In genomic region chr5:138574744-138575193, GRCh38 we compare ENCODE assay signal across 8 cellular contexts. TPM values are rescaled to one million over a fixed set of nuclear protein-coding genes. Genes with fewer than 3 reads are reported as not detected.
DNase-seq lines count a peak whose midpoint lies in the region; ATAC-seq and TF ChIP-seq lines count a peak whose summit lies in the region.

No MANE protein-coding gene starts in this region.

- intact Hi-C loops in CD4-positive, alpha-beta memory T cell (cut with micrococcal nuclease), result loop anchor here (1.0 to 10.0 kb wide), 11 partner anchors 31 to 1533 kb away; partner anchors contain the start of genes EGR1, ETF1, FAM13B and FAM53C

- H3K4me3 Mint-ChIP-seq in CD4-positive, alpha-beta memory T cell, result peak overlapping the region; percentile 92 to 99 (median 98)

- ATAC-seq in HG03469 (IDR thresholded peaks at IDR 0.05; ENCODE audit: unreplicated experiment) (peak; percentile 12), HG03432 (IDR thresholded peaks at IDR 0.05; ENCODE audit: unreplicated experiment) (no peak)

- H3K4me1 Mint-ChIP-seq in CD4-positive, alpha-beta memory T cell, result peaks cover 18 to 56% (median 35%) of the 10 kb centered on the region in 4 donors

- POLR2A ChIA-PET in CD4-positive, alpha-beta memory T cell (lab: Charles Lee; ENCODE audit: partially characterized antibody), result interaction anchor here (0.9 to 5.1 kb wide), 20 partner anchors 8 to 821 kb away, joined by 3 to 124 read pairs (median 8); partner anchors contain the start of genes BRD8, CDC25C, EGR1 and ETF1

- no peak for TF ChIP-seq EP300 in tibial nerve (IDR thresholded peaks at IDR 0.05)

- in situ Hi-C loops in astrocyte of the spinal cord (cut with HindIII; ENCODE audit: low sequenced_read_pairs), result no loop called here

- H3K27ac Mint-ChIP-seq in CD4-positive, alpha-beta memory T cell, result peak overlapping the region; percentile 100

- under 1% methylated on average over 18 of the region's 18 CpGs for WGBS in liver
- 0 to 1% methylated on average over 12 to 18 of the region's 18 CpGs for WGBS in tibial nerve, 2 donors

- peak overlapping the region; percentile 94 to 99 for H3K9ac ChIP-seq in liver (ENCODE audit: low read depth in 1 of 2, low read length in 2 of 2)

- no peak for TF ChIP-seq CTCF in astrocyte of the spinal cord (IDR thresholded peaks at IDR 0.05; ENCODE audit: low read depth, low read length)
- no peak for TF ChIP-seq CTCF in liver (IDR thresholded peaks at IDR 0.05; ENCODE audit: low read depth, low read length, missing input control)
- no peak for TF ChIP-seq CTCF in tibial nerve (IDR thresholded peaks at IDR 0.05)

- no peak for TF ChIP-seq RAD21 in liver (IDR thresholded peaks at IDR 0.05)

- H3K36me3 ChIP-seq in CD4-positive, alpha-beta memory T cell (ENCODE audit: insufficient read depth, low read length), result peaks cover 37% of the 10 kb centered on the region
- H3K36me3 ChIP-seq in liver (ENCODE audit: control insufficient read depth in 4 of 4, insufficient read depth in 3 of 4, low read depth in 1 of 4, low read length in 3 of 4) (peaks cover 5 to 30% (median 23%) of the 10 kb centered on the region in 4 donors), tibial nerve (peaks cover 11 to 38% (median 30%) of the 10 kb centered on the region in 3 donors)

- no peak for TF ChIP-seq POLR2A in tibial nerve (IDR thresholded peaks at IDR 0.05)

- peaks cover 0 to 7% (median 0%) of the 10 kb centered on the region in 8 donors for H3K9me3 Mint-ChIP-seq in CD4-positive, alpha-beta memory T cell

- H3K27ac ChIP-seq in CD4-positive, alpha-beta memory T cell (ENCODE audit: low read depth, low read length), result peak overlapping the region; percentile 99
- H3K27ac ChIP-seq in liver (ENCODE audit: low read depth in 1 of 2, low read length in 2 of 2), result peak overlapping the region; percentile 97 to 100
- peak overlapping the region; percentile 98 to 100 (median 98) for H3K27ac ChIP-seq in tibial nerve

- no peaks in the 10 kb centered on the region for H3K27me3 ChIP-seq in CD4-positive, alpha-beta memory T cell (ENCODE audit: insufficient read depth, low read length)
- H3K27me3 ChIP-seq in liver (ENCODE audit: control insufficient read depth in 4 of 4, insufficient read depth in 4 of 4, low read length in 3 of 4) (no peaks in the 10 kb centered on the region), tibial nerve (no peaks in the 10 kb centered on the region)

- DNase-seq in CD4-positive, alpha-beta memory T cell, result no peak
- DNase-seq in astrocyte of the spinal cord (ENCODE audit: low read depth, low spot score), result no peak
- DNase-seq in tibial nerve (ENCODE audit: low spot score in 2 of 2), result no peak
- no peak for DNase-seq in NCI-H1417 treated with DMSO at 0.1 percent for 48 hours (lab: John Stamatoyannopoulos, UW)
- no peak for DNase-seq in COLO829 (ENCODE audit: low spot score)

- H3K9me3 ChIP-seq in CD4-positive, alpha-beta memory T cell (ENCODE audit: control insufficient read depth in 1 of 2, low read length in 2 of 2), result no peaks in the 10 kb centered on the region
- no peaks in the 10 kb centered on the region for H3K9me3 ChIP-seq in liver (ENCODE audit: control insufficient read depth in 4 of 4, low read length in 3 of 4)
- no peaks in the 10 kb centered on the region for H3K9me3 ChIP-seq in tibial nerve

- H3K4me3 ChIP-seq in CD4-positive, alpha-beta memory T cell (ENCODE audit: low read length in 2 of 2), result peak overlapping the region; percentile 88 to 99
- H3K4me3 ChIP-seq in astrocyte of the spinal cord (ENCODE audit: low read depth, low read length) (peak overlapping the region; percentile 96), liver (ENCODE audit: low read depth in 1 of 3, low read length in 3 of 3) (peak overlapping the region; percentile 82 to 91 (median 89)), tibial nerve (peak overlapping the region; percentile 81 to 100 (median 94))

- H3K36me3 Mint-ChIP-seq in CD4-positive, alpha-beta memory T cell, result peaks cover 26 to 42% of the 10 kb centered on the region in 2 donors

- CTCF ChIA-PET in CD4-positive, alpha-beta memory T cell (lab: Charles Lee; ENCODE audit: partially characterized antibody), result interaction anchor here (1.2 to 3.9 kb wide), 4 partner anchors 9 to 222 kb away, joined by 5 to 21 read pairs (median 10); partner anchors contain the start of genes EGR1, ETF1 and KDM3B

- H3K27me3 Mint-ChIP-seq in CD4-positive, alpha-beta memory T cell, result no peaks in the 10 kb centered on the region

- H3K4me1 ChIP-seq in CD4-positive, alpha-beta memory T cell (ENCODE audit: insufficient read depth, low read length), result peaks cover 34% of the 10 kb centered on the region
- H3K4me1 ChIP-seq in liver (ENCODE audit: control insufficient read depth in 4 of 4, insufficient read depth in 4 of 4, low read length in 3 of 4), result peaks cover 5 to 34% (median 14%) of the 10 kb centered on the region in 4 donors
- peaks cover 0 to 49% (median 15%) of the 10 kb centered on the region in 4 donors for H3K4me1 ChIP-seq in tibial nerve

TF ChIP-seq in liver, 16 proteins besides CTCF, POLR2A, EP300 and RAD21:
- TF ChIP-seq RXRA (IDR thresholded peaks at IDR 0.05) (no peak), YY1 (IDR thresholded peaks at IDR 0.05) (no peak), SP1 (IDR thresholded peaks at IDR 0.05) (no peak), EGR1 (IDR thresholded peaks at IDR 0.05; ENCODE audit: low read depth in 2 of 2) (no peak), ATF3 (IDR thresholded peaks at IDR 0.05) (no peak), TAF1 (conservative IDR thresholded peaks at IDR 0.05) (no peak), JUND (IDR thresholded peaks at IDR 0.05) (no peak), FOXA1 (IDR thresholded peaks at IDR 0.05) (no peak), MAX (IDR thresholded peaks at IDR 0.05) (no peak), GABPA (IDR thresholded peaks at IDR 0.05 in 1 of 2, conservative IDR thresholded peaks at IDR 0.05 in 1 of 2) (no peak), HNF4G (IDR thresholded peaks at IDR 0.05) (no peak), REST (IDR thresholded peaks at IDR 0.05) (no peak), FOXA2 (IDR thresholded peaks at IDR 0.05) (no peak), ZBTB33 (IDR thresholded peaks at IDR 0.05) (no peak), NR2F2 (IDR thresholded peaks at IDR 0.05) (no peak), HNF4A (conservative IDR thresholded peaks at IDR 0.05) (no peak)

RNA-seq across cellular contexts. Expression of gene HSPA9, which starts 0.4 kb away (rescaled TPM):
- 100 to 1,000 TPM; 144 to 171 TPM for total RNA-seq in CD4-positive, alpha-beta memory T cell
- 100 to 1,000 TPM; 144 to 163 TPM for polyA plus RNA-seq in CD4-positive, alpha-beta memory T cell
- total RNA-seq in liver (100 to 1,000 TPM; 221 to 378 TPM), tibial nerve (100 to 1,000 TPM; 154 to 230 (median 201) TPM)
- 100 to 1,000 TPM; 228 to 248 TPM for polyA plus RNA-seq in liver

RNA-seq across cellular contexts. Expression of gene ETF1, which starts 31.7 kb away (rescaled TPM):
- 10 to 100 TPM; 42.6 to 46.5 TPM for total RNA-seq in CD4-positive, alpha-beta memory T cell
- 10 to 100 TPM; 31.1 to 45.2 TPM for polyA plus RNA-seq in CD4-positive, alpha-beta memory T cell
- total RNA-seq in liver (10 to 100 TPM; 37.7 to 39.7 TPM), tibial nerve (10 to 100 TPM; 48.4 to 80.1 (median 58.6) TPM)
- polyA plus RNA-seq in liver, result 10 to 100 TPM; 21.7 to 24.5 TPM
